ENCODE assay signal across 18 cellular contexts in genomic region chr6:142934599-142934998, GRCh38. TPM values are rescaled to one million over a fixed set of nuclear protein-coding genes. Genes with fewer than 3 reads are reported as not detected.
A peak's percentile ranks its signal among the peaks of the same experiment; 100 is the strongest.
DNase-seq lines count a peak whose midpoint lies in the region; ATAC-seq and TF ChIP-seq lines count a peak whose summit lies in the region.
"Had no signal": no experiment of that assay in that cellular context is flagged by ENCODE, and none has a peak within 500 bp of the region (broad histone marks: within the 10 kb centered on the region; RNA-seq: fewer than 3 reads in every experiment).

No MANE protein-coding gene starts in this region.

- H3K36me3 Mint-ChIP-seq in activated T-cell treated with anti-CD3 and anti-CD28 coated beads, Interleukin-2, amount 50 U/mL, for 72 hours (ENCODE audit: insufficient read depth in 2 of 2), result peaks cover 2 to 8% of the 10 kb centered on the region in 2 donors
- peaks cover 37% of the 10 kb centered on the region for H3K36me3 Mint-ChIP-seq in activated T-helper 2 cell treated with anti-CD3 and anti-CD28 coated beads, Interferon-gamma antibody, Interleukin-2, Interleukin-4, amounts not matched to agents 10 μg/mL and 5 μg/mL and 100 μg/mL, durations not matched to agents 14 hours and 24 hours and 36 hours (ENCODE audit: low read depth)

- no peak overlapping the region for H3K4me3 ChIP-seq in spleen
- H3K4me3 ChIP-seq: GM23248, K562, lower lobe of right lung, transverse colon had no signal

- intact Hi-C loops in activated T-helper 2 cell treated with anti-CD3 and anti-CD28 coated beads, Interferon-gamma antibody, Interleukin-2, Interleukin-4, amounts not matched to agents 10 μg/mL and 5 μg/mL and 100 μg/mL, durations not matched to agents 14 hours and 24 hours and 36 hours (cut with micrococcal nuclease), result no loop called here
- intact Hi-C loops in spleen (cut with DNase I; ENCODE audit: low total_unique reads), result no loop called here
- intact Hi-C loops in cardiac septum (cut with DNase I), result no loop called here

- no peaks in the 10 kb centered on the region for H3K9me3 ChIP-seq in spleen
- H3K9me3 ChIP-seq: lower lobe of right lung, transverse colon had no signal

- H3K27ac ChIP-seq in spleen, result peak overlapping the region in 6 of 8 donors; percentile 22 to 74 (median 65)
- H3K27ac ChIP-seq: GM23248, lower lobe of right lung, transverse colon had no signal

- DNase-seq in activated T-cell treated with anti-CD3 and anti-CD28 coated beads, Interleukin-2, amount 50 U/mL, for 72 hours, result no peak
- no peak for DNase-seq in activated T-cell treated with anti-CD3 and anti-CD28 coated beads, Interleukin-2, amount 50 U/mL, for 48 hours
- DNase-seq in activated T-helper 2 cell treated with anti-CD3 and anti-CD28 coated beads, Interferon-gamma antibody, Interleukin-2, Interleukin-4, amounts not matched to agents 10 μg/mL and 5 μg/mL and 100 μg/mL, durations not matched to agents 14 hours and 24 hours and 36 hours (ENCODE audit: low spot score), result no peak
- DNase-seq in spleen, result no peak
- no peak for DNase-seq in cardiac septum (ENCODE audit: low spot score)
- DNase-seq in A172 (ENCODE audit: low spot score), result no peak
- DNase-seq: central memory CD4-positive, alpha-beta T cell; foreskin melanocyte; GF-D8; GM23248; lower lobe of right lung; NCI-H146; SHP77; transverse colon had no signal

- no peak for TF ChIP-seq POLR2A in spleen (IDR thresholded peaks at IDR 0.05)

- peaks cover 89% of the 10 kb centered on the region for H3K4me1 Mint-ChIP-seq in activated T-cell treated with anti-CD3 and anti-CD28 coated beads, Interleukin-2, amount 50 U/mL, for 72 hours (ENCODE audit: low read depth)
- H3K4me1 Mint-ChIP-seq in activated T-helper 2 cell treated with anti-CD3 and anti-CD28 coated beads, Interferon-gamma antibody, Interleukin-2, Interleukin-4, amounts not matched to agents 10 μg/mL and 5 μg/mL and 100 μg/mL, durations not matched to agents 14 hours and 24 hours and 36 hours (ENCODE audit: low read depth), result peaks cover 70% of the 10 kb centered on the region
- H3K4me1 Mint-ChIP-seq: neural crest cell had no signal

- H3K4me1 ChIP-seq in spleen, result peaks cover 19 to 100% (median 74%) of the 10 kb centered on the region in 6 donors

- H3K4me3 Mint-ChIP-seq in activated T-cell treated with anti-CD3 and anti-CD28 coated beads, Interleukin-2, amount 50 U/mL, for 72 hours, result peak overlapping the region; percentile 78 to 88
- no peak overlapping the region for H3K4me3 Mint-ChIP-seq in activated T-helper 2 cell treated with anti-CD3 and anti-CD28 coated beads, Interferon-gamma antibody, Interleukin-2, Interleukin-4, amounts not matched to agents 10 μg/mL and 5 μg/mL and 100 μg/mL, durations not matched to agents 14 hours and 24 hours and 36 hours (ENCODE audit: low read depth)
- H3K4me3 Mint-ChIP-seq: neural crest cell had no signal

- TF ChIP-seq CTCF in spleen (IDR thresholded peaks at IDR 0.05 in 8 of 11, conservative IDR thresholded peaks at IDR 0.05 in 3 of 11), result no peak

- H3K27me3 Mint-ChIP-seq in activated T-cell treated with anti-CD3 and anti-CD28 coated beads, Interleukin-2, amount 50 U/mL, for 72 hours (ENCODE audit: low read depth), result no peaks in the 10 kb centered on the region
- H3K27me3 Mint-ChIP-seq in activated T-helper 2 cell treated with anti-CD3 and anti-CD28 coated beads, Interferon-gamma antibody, Interleukin-2, Interleukin-4, amounts not matched to agents 10 μg/mL and 5 μg/mL and 100 μg/mL, durations not matched to agents 14 hours and 24 hours and 36 hours (ENCODE audit: low read depth), result no peaks in the 10 kb centered on the region

- no peaks in the 10 kb centered on the region for H3K27me3 ChIP-seq in spleen (replicated peaks in 1 of 7)
- H3K27me3 ChIP-seq: transverse colon had no signal

- H3K36me3 ChIP-seq in spleen, result no peaks in the 10 kb centered on the region
- H3K36me3 ChIP-seq: lower lobe of right lung, transverse colon had no signal

- no peaks in the 10 kb centered on the region for H3K9me3 Mint-ChIP-seq in activated T-cell treated with anti-CD3 and anti-CD28 coated beads, Interleukin-2, amount 50 U/mL, for 72 hours
- no peaks in the 10 kb centered on the region for H3K9me3 Mint-ChIP-seq in activated T-helper 2 cell treated with anti-CD3 and anti-CD28 coated beads, Interferon-gamma antibody, Interleukin-2, Interleukin-4, amounts not matched to agents 10 μg/mL and 5 μg/mL and 100 μg/mL, durations not matched to agents 14 hours and 24 hours and 36 hours
- H3K9me3 Mint-ChIP-seq: neural crest cell had no signal

- no peak for ATAC-seq in activated T-cell treated with anti-CD3 and anti-CD28 coated beads, Interleukin-2, amount 50 U/mL, for 72 hours (replicated peaks in 1 of 2)
- ATAC-seq in HG03460 (IDR thresholded peaks at IDR 0.05; ENCODE audit: unreplicated experiment) (peak; percentile 39), HG02970 (IDR thresholded peaks at IDR 0.05; ENCODE audit: low FRiP score, unreplicated experiment) (no peak)
- ATAC-seq: K562, lower lobe of right lung had no signal

- WGBS in spleen, 5 donors, result 55 to 73% (median 70%) methylated on average over 3 of the region's 3 CpGs

- peak overlapping the region; percentile 72 for H3K27ac Mint-ChIP-seq in activated T-cell treated with anti-CD3 and anti-CD28 coated beads, Interleukin-2, amount 50 U/mL, for 72 hours
- peak overlapping the region; percentile 33 for H3K27ac Mint-ChIP-seq in activated T-helper 2 cell treated with anti-CD3 and anti-CD28 coated beads, Interferon-gamma antibody, Interleukin-2, Interleukin-4, amounts not matched to agents 10 μg/mL and 5 μg/mL and 100 μg/mL, durations not matched to agents 14 hours and 24 hours and 36 hours

RNA-seq across cellular contexts. Expression of gene HIVEP2, which starts 10.4 kb away (rescaled TPM):
- total RNA-seq in activated T-cell treated with anti-CD3 and anti-CD28 coated beads, Interleukin-2, amount 50 U/mL, for 72 hours, result 10 to 100 TPM; 25.8 to 30.8 TPM
- 24.3 and 26.1 TPM in 2 replicates for total RNA-seq in activated T-helper 2 cell treated with anti-CD3 and anti-CD28 coated beads, Interferon-gamma antibody, Interleukin-2, Interleukin-4, amounts not matched to agents 10 μg/mL and 5 μg/mL and 100 μg/mL, durations not matched to agents 14 hours and 24 hours and 36 hours
- total RNA-seq in spleen (10 to 100 TPM; 26.8 to 41.3 (median 32.7) TPM), cardiac septum (25.7 TPM)
- polyA plus RNA-seq in spleen, result 1 to 10 TPM; 2.5 to 3.2 (median 3.0) TPM
- total RNA-seq in A172 (2014; rRNA removed; shearing (Covaris generic)), result 3.4 and 5.6 TPM in 2 replicates
